ENCODE assay signal across 10 cellular contexts in the genomic region with DNA sequence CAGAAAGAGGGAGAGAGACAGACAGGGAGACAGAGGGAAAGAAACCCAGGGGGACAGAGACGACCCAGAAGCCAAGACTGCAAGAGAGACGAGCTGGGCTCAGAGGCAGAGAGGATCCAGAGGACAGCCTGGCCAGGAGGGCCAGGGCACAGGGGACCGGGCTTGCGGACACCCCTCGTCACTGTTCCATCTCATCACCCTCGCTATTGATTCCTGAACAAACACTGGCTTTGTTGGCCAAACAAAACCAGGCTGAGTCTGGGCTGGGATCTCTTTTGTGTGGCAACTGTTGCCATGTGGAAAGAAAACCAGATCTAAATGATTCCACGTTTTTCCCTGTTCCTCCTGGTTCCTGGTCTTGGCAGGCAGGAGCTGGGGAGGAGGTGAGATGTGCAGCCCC.
DNase-seq lines count a peak whose midpoint lies in the region; ATAC-seq and TF ChIP-seq lines count a peak whose summit lies in the region.
"Had no signal": no experiment of that assay in that cellular context is flagged by ENCODE, and none has a peak within 500 bp of the region (broad histone marks: within the 10 kb centered on the region; RNA-seq: fewer than 3 reads in every experiment).

No MANE protein-coding gene starts in this region.

- peak; percentile 48 for ATAC-seq in body of pancreas
- ATAC-seq in activated CD4-positive, CD25-positive, alpha-beta regulatory T cell treated with anti-CD3 and anti-CD28 coated beads, Interleukin-2, amount 50 U/mL, for 24 hours, result no peak
- ATAC-seq: stimulated activated memory B cell treated with anti-CD40 and anti-IgM and Interleukin-4, amounts not matched to agents 10 μg/mL and 1 μg/mL and 100 μg/mL, for 72 hours had no signal

- TF ChIP-seq RAD21 in liver (IDR thresholded peaks at IDR 0.05), result peak; percentile 43 to 60

- H3K9ac ChIP-seq in liver (ENCODE audit: low read depth in 1 of 2, low read length in 2 of 2), result no peak overlapping the region

- no peaks in the 10 kb centered on the region for H3K27me3 ChIP-seq in body of pancreas
- no peaks in the 10 kb centered on the region for H3K27me3 ChIP-seq in liver (ENCODE audit: control insufficient read depth in 4 of 4, insufficient read depth in 4 of 4, low read length in 3 of 4)
- no peaks in the 10 kb centered on the region for H3K27me3 ChIP-seq in thyroid gland

- 20 to 23% methylated on average over 7 of the region's 7 CpGs for WGBS in body of pancreas, 2 donors
- WGBS in liver, result 21% methylated on average over 7 of the region's 7 CpGs
- WGBS in thyroid gland, 2 donors, result 15 to 19% methylated on average over 7 of the region's 7 CpGs

- no peak overlapping the region for H3K4me3 ChIP-seq in body of pancreas
- H3K4me3 ChIP-seq in liver (ENCODE audit: low read depth in 1 of 3, low read length in 3 of 3), result no peak overlapping the region
- no peak overlapping the region for H3K4me3 ChIP-seq in thyroid gland (replicated peaks in 1 of 3)

- TF ChIP-seq CTCF in body of pancreas (IDR thresholded peaks at IDR 0.05), result no peak
- TF ChIP-seq CTCF in liver (IDR thresholded peaks at IDR 0.05; ENCODE audit: low read depth, low read length, missing input control), result no peak
- no peak for TF ChIP-seq CTCF in thyroid gland (IDR thresholded peaks at IDR 0.05)

- no peaks in the 10 kb centered on the region for H3K36me3 ChIP-seq in body of pancreas (replicated peaks in 1 of 2; ENCODE audit: insufficient read depth in 1 of 2, low read depth in 2 of 2)
- no peaks in the 10 kb centered on the region for H3K36me3 ChIP-seq in liver (ENCODE audit: control insufficient read depth in 4 of 4, insufficient read depth in 3 of 4, low read depth in 1 of 4, low read length in 3 of 4)
- H3K36me3 ChIP-seq in thyroid gland, result no peaks in the 10 kb centered on the region

- TF ChIP-seq POLR2A in body of pancreas (IDR thresholded peaks at IDR 0.05) (no peak), thyroid gland (IDR thresholded peaks at IDR 0.05) (no peak)

- H3K9me3 ChIP-seq in body of pancreas, result no peaks in the 10 kb centered on the region
- no peaks in the 10 kb centered on the region for H3K9me3 ChIP-seq in liver (ENCODE audit: control insufficient read depth in 4 of 4, low read length in 3 of 4)
- H3K9me3 ChIP-seq in thyroid gland, result no peaks in the 10 kb centered on the region

- no peak overlapping the region for H3K27ac ChIP-seq in body of pancreas
- H3K27ac ChIP-seq in liver (ENCODE audit: low read depth in 1 of 2, low read length in 2 of 2), result no peak overlapping the region
- no peak overlapping the region for H3K27ac ChIP-seq in thyroid gland

- intact Hi-C loops in body of pancreas (cut with DNase I) (no loop called here), thyroid gland (cut with DNase I) (no loop called here)

- H3K4me1 ChIP-seq in body of pancreas, result peaks cover 7% of the 10 kb centered on the region
- H3K4me1 ChIP-seq in liver (ENCODE audit: control insufficient read depth in 4 of 4, insufficient read depth in 4 of 4, low read length in 3 of 4), result peaks cover 6 to 10% (median 8%) of the 10 kb centered on the region in 4 donors
- H3K4me1 ChIP-seq in thyroid gland, result peaks cover 17 to 18% of the 10 kb centered on the region in 2 donors

- DNase-seq in NCI-H146 treated with DMSO at 0.1 percent for 48 hours (lab: John Stamatoyannopoulos, UW; ENCODE audit: unreplicated experiment) (peak; percentile 78), body of pancreas (no peak), thyroid gland (peak; percentile 40 to 53), GM19240 (ENCODE audit: insufficient read length, low spot score) (no peak)
- no peak for DNase-seq in stimulated activated CD4-positive, alpha-beta T cell treated with anti-CD3 and anti-CD28 coated beads, Interleukin-4, amount 100 ng/mL, for 1 hour
- DNase-seq: foreskin melanocyte; stimulated activated CD4-positive, alpha-beta T cell treated with anti-CD3 and anti-CD28 coated beads, Interleukin-12 subunit alpha, Interleukin-12 subunit beta, amount 100 ng/mL, for 4 hours had no signal

TF ChIP-seq in liver, 16 proteins besides CTCF, POLR2A, EP300 and RAD21:
- TF ChIP-seq, protein P1, sequence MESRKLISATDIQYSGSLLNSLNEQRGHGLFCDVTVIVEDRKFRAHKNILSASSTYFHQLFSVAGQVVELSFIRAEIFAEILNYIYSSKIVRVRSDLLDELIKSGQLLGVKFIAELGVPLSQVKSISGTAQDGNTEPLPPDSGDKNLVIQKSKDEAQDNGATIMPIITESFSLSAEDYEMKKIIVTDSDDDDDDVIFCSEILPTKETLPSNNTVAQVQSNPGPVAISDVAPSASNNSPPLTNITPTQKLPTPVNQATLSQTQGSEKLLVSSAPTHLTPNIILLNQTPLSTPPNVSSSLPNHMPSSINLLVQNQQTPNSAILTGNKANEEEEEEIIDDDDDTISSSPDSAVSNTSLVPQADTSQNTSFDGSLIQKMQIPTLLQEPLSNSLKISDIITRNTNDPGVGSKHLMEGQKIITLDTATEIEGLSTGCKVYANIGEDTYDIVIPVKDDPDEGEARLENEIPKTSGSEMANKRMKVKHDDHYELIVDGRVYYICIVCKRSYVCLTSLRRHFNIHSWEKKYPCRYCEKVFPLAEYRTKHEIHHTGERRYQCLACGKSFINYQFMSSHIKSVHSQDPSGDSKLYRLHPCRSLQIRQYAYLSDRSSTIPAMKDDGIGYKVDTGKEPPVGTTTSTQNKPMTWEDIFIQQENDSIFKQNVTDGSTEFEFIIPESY (IDR thresholded peaks at IDR 0.05), result no peak
- TF ChIP-seq, protein P2, sequence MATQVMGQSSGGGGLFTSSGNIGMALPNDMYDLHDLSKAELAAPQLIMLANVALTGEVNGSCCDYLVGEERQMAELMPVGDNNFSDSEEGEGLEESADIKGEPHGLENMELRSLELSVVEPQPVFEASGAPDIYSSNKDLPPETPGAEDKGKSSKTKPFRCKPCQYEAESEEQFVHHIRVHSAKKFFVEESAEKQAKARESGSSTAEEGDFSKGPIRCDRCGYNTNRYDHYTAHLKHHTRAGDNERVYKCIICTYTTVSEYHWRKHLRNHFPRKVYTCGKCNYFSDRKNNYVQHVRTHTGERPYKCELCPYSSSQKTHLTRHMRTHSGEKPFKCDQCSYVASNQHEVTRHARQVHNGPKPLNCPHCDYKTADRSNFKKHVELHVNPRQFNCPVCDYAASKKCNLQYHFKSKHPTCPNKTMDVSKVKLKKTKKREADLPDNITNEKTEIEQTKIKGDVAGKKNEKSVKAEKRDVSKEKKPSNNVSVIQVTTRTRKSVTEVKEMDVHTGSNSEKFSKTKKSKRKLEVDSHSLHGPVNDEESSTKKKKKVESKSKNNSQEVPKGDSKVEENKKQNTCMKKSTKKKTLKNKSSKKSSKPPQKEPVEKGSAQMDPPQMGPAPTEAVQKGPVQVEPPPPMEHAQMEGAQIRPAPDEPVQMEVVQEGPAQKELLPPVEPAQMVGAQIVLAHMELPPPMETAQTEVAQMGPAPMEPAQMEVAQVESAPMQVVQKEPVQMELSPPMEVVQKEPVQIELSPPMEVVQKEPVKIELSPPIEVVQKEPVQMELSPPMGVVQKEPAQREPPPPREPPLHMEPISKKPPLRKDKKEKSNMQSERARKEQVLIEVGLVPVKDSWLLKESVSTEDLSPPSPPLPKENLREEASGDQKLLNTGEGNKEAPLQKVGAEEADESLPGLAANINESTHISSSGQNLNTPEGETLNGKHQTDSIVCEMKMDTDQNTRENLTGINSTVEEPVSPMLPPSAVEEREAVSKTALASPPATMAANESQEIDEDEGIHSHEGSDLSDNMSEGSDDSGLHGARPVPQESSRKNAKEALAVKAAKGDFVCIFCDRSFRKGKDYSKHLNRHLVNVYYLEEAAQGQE (IDR thresholded peaks at IDR 0.05), result peak; percentile 15
- TF ChIP-seq YY1 (IDR thresholded peaks at IDR 0.05) (peak; percentile 43), HNF4A (conservative IDR thresholded peaks at IDR 0.05) (peak; percentile 35 to 55), GABPA (IDR thresholded peaks at IDR 0.05 in 1 of 2, conservative IDR thresholded peaks at IDR 0.05 in 1 of 2) (no peak), EGR1 (IDR thresholded peaks at IDR 0.05; ENCODE audit: low read depth in 2 of 2) (peak in 1 of 2 donors; percentile 25), SP1 (IDR thresholded peaks at IDR 0.05) (peak; percentile 59), JUND (IDR thresholded peaks at IDR 0.05) (no peak), NR2F2 (IDR thresholded peaks at IDR 0.05) (no peak), RXRA (IDR thresholded peaks at IDR 0.05) (peak in 1 of 2 donors; percentile 59), TAF1 (conservative IDR thresholded peaks at IDR 0.05) (no peak), HNF4G (IDR thresholded peaks at IDR 0.05) (no peak), FOXA2 (IDR thresholded peaks at IDR 0.05) (peak; percentile 33)
- TF ChIP-seq, protein P3, sequence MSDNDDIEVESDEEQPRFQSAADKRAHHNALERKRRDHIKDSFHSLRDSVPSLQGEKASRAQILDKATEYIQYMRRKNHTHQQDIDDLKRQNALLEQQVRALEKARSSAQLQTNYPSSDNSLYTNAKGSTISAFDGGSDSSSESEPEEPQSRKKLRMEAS (IDR thresholded peaks at IDR 0.05), result peak; percentile 47
- TF ChIP-seq, protein P4, sequence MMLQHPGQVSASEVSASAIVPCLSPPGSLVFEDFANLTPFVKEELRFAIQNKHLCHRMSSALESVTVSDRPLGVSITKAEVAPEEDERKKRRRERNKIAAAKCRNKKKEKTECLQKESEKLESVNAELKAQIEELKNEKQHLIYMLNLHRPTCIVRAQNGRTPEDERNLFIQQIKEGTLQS (IDR thresholded peaks at IDR 0.05), result no peak

Comparison
In these comparisons a context has a peak if more than half of its experiments do, and no peak if none do; other contexts are left out.
1. DNase-seq: peak in NCI-H146 treated with DMSO at 0.1 percent for 48 hours (single experiment) and thyroid gland (2 of 2); none in body of pancreas (0 of 4), stimulated activated CD4-positive, alpha-beta T cell treated with anti-CD3 and anti-CD28 coated beads, Interleukin-4, amount 100 ng/mL, for 1 hour (single experiment) and GM19240 (single experiment).